In genomic region chr1:12398479-12398878, GRCh38 we compare ENCODE assay signal across 22 cellular contexts.
"Had no signal": no experiment of that assay in that cellular context is flagged by ENCODE, and none has a peak within 500 bp of the region (broad histone marks: within the 10 kb centered on the region; RNA-seq: fewer than 3 reads in every experiment).

No MANE protein-coding gene starts in this region.

- H3K27me3 Mint-ChIP-seq: central memory CD8-positive, alpha-beta T cell; stimulated activated naive CD8-positive, alpha-beta T cell treated with anti-CD3 and anti-CD28 coated beads, Interleukin-15, amount 100 ng/mL, for 72 hours; T-helper 17 cell had no signal

- H3K4me3 ChIP-seq: breast epithelium, right lobe of liver, skin epidermis, suprapubic skin, transverse colon, vagina had no signal

- H3K9me3 ChIP-seq: breast epithelium, right lobe of liver, suprapubic skin, transverse colon, vagina had no signal

- H3K4me1 ChIP-seq: breast epithelium, vagina had no signal

- H3K9me3 Mint-ChIP-seq: activated T-cell treated with anti-CD3 and anti-CD28 coated beads, Interleukin-2, amount 50 U/mL, for 72 hours; central memory CD8-positive, alpha-beta T cell; neural crest cell; stimulated activated naive CD8-positive, alpha-beta T cell treated with anti-CD3 and anti-CD28 coated beads, Interleukin-15, amount 100 ng/mL, for 72 hours had no signal

- ATAC-seq: esophagus mucosa, left ventricle myocardium superior, T-helper 17 cell had no signal

- H3K4me3 Mint-ChIP-seq: activated T-cell treated with anti-CD3 and anti-CD28 coated beads, Interleukin-2, amount 50 U/mL, for 72 hours; central memory CD8-positive, alpha-beta T cell; neural crest cell; stimulated activated naive CD8-positive, alpha-beta T cell treated with anti-CD3 and anti-CD28 coated beads, Interleukin-15, amount 100 ng/mL, for 72 hours had no signal

- H3K36me3 ChIP-seq: breast epithelium, transverse colon had no signal

- H3K27ac Mint-ChIP-seq: activated T-cell treated with anti-CD3 and anti-CD28 coated beads, Interleukin-2, amount 50 U/mL, for 72 hours had no signal

- H3K27me3 ChIP-seq: breast epithelium, right lobe of liver, suprapubic skin, transverse colon, vagina had no signal

- H3K27ac ChIP-seq: breast epithelium, right lobe of liver, suprapubic skin, transverse colon, vagina had no signal

- DNase-seq: activated CD8-positive, alpha-beta memory T cell treated with anti-CD3 and anti-CD28 coated beads, Interleukin-2, amount 50 U/mL, for 48 hours; activated effector memory CD4-positive, alpha-beta T cell treated with Interleukin-2 at 50 U/mL for 16 hours; activated naive CD4-positive, alpha-beta T cell treated with anti-CD3 and anti-CD28 coated beads, Interleukin-2, amount 50 U/mL, for 16 hours; activated T-cell treated with anti-CD3 and anti-CD28 coated beads, Interleukin-2, amount 50 U/mL, for 72 hours; effector memory CD4-positive, alpha-beta T cell; glutamatergic neuron; hippocampal formation; kidney glomerular epithelial cell; left ventricle myocardium superior; occipital lobe; right lobe of liver; stimulated activated CD4-positive, alpha-beta T cell treated with anti-CD3 and anti-CD28 coated beads, Interleukin-1b, Interleukin-23, amount 100 ng/mL, for 48 hours; stimulated activated naive CD8-positive, alpha-beta T cell treated with anti-CD3 and anti-CD28 coated beads, Interleukin-15, amount 100 ng/mL, for 72 hours; T-helper 17 cell; transverse colon had no signal
